19 cellular contexts compared by ENCODE assay signal in genomic region chrX:130788786-130789581, GRCh38.
DNase-seq lines count a peak whose midpoint lies in the region; ATAC-seq, FAIRE-seq and TF ChIP-seq lines count a peak whose summit lies in the region.
"Had no signal": no experiment of that assay in that cellular context is flagged by ENCODE, and none has a peak within 500 bp of the region (broad histone marks: within the 10 kb centered on the region; RNA-seq: fewer than 3 reads in every experiment).

No MANE protein-coding gene starts in this region.

- H3K27ac Mint-ChIP-seq in chondrocyte (ENCODE audit: unreplicated experiment), result no peak overlapping the region

- H3K9me3 Mint-ChIP-seq in chondrocyte (ENCODE audit: low read depth), result no peaks in the 10 kb centered on the region

- H3K4me2 ChIP-seq in HepG2 (ENCODE audit: low read depth, low read length) (no peak overlapping the region), K562 (ENCODE audit: insufficient read depth, low read length) (no peak overlapping the region)

- peak; percentile 30 to 53 for TF ChIP-seq RAD21 in liver (IDR thresholded peaks at IDR 0.05)
- TF ChIP-seq RAD21 in HepG2 (CRISPR knock-in tag; IDR thresholded peaks at IDR 0.05), result no peak
- no peak for TF ChIP-seq RAD21 in K562 (CRISPR knock-in tag; conservative IDR thresholded peaks at IDR 0.05 in 1 of 2, IDR thresholded peaks at IDR 0.05 in 1 of 2)

- no peaks in the 10 kb centered on the region for H3K4me1 Mint-ChIP-seq in chondrocyte (ENCODE audit: low read depth)

- TF ChIP-seq CTCF in liver (IDR thresholded peaks at IDR 0.05; ENCODE audit: low read depth, low read length, missing input control), result peak; percentile 17
- TF ChIP-seq CTCF in HepG2 (CRISPR knock-in tag; IDR thresholded peaks at IDR 0.05), result no peak
- TF ChIP-seq CTCF in K562 (IDR thresholded peaks at IDR 0.05 in 2 of 3, conservative IDR thresholded peaks at IDR 0.05 in 1 of 3; ENCODE audit: insufficient read depth in 2 of 3, low read depth in 1 of 3, low read length in 3 of 3), result no peak
- peak in 1 of 4 donors; percentile 14 for TF ChIP-seq CTCF in right lobe of liver (IDR thresholded peaks at IDR 0.05)
- TF ChIP-seq CTCF in chondrocyte (IDR thresholded peaks at IDR 0.05), result no peak

- 65% methylated on average over 4 of the region's 4 CpGs for WGBS in liver
- 93% methylated on average over 4 of the region's 4 CpGs for WGBS in HepG2 (ENCODE audit: low lambda C conversion rate)
- 55% methylated on average over 4 of the region's 4 CpGs for WGBS in K562 (ENCODE audit: insufficient coverage, low coverage, missing lambda C conversion rate)
- 34% methylated on average over 4 of the region's 4 CpGs for WGBS in right lobe of liver (ENCODE audit: insufficient coverage, low coverage, low lambda C conversion rate, missing lambda C conversion rate)

- TF ChIP-seq POLR2A in HepG2 (IDR thresholded peaks at IDR 0.05; ENCODE audit: insufficient read depth in 1 of 2, low read depth in 2 of 2, low read length in 2 of 2) (no peak), K562 (conservative IDR thresholded peaks at IDR 0.05) (no peak), right lobe of liver (IDR thresholded peaks at IDR 0.05) (no peak)

- H3K27me3 ChIP-seq in liver (ENCODE audit: control insufficient read depth in 4 of 4, insufficient read depth in 4 of 4, low read length in 3 of 4), result no peaks in the 10 kb centered on the region
- no peaks in the 10 kb centered on the region for H3K27me3 ChIP-seq in HepG2 (ENCODE audit: control insufficient read depth in 1 of 2, insufficient read depth in 2 of 2, low read length in 2 of 2)
- no peaks in the 10 kb centered on the region for H3K27me3 ChIP-seq in K562 (ENCODE audit: control insufficient read depth in 2 of 2, insufficient read depth in 2 of 2, low read length in 2 of 2)
- H3K27me3 ChIP-seq in right lobe of liver, result no peaks in the 10 kb centered on the region

- H3K4me1 ChIP-seq in liver (ENCODE audit: control insufficient read depth in 4 of 4, insufficient read depth in 4 of 4, low read length in 3 of 4) (peaks cover 0 to 3% (median 1%) of the 10 kb centered on the region in 4 donors), HepG2 (ENCODE audit: insufficient read depth, low read length) (no peaks in the 10 kb centered on the region), K562 (replicated peaks in 1 of 2; ENCODE audit: control insufficient read depth in 2 of 2, insufficient read depth in 2 of 2, low read length in 2 of 2) (no peaks in the 10 kb centered on the region; a peak in 1 of 5 replicates), right lobe of liver (peaks cover 0 to 15% (median 0%) of the 10 kb centered on the region in 4 donors)

- BruUV-seq in HepG2 (replicated peaks; lab: Mats Ljungman, UMichigan), result no TSS peak
- BruUV-seq in K562 (replicated peaks; lab: Mats Ljungman, UMichigan), result no TSS peak

- H3K36me3 ChIP-seq in liver (ENCODE audit: control insufficient read depth in 4 of 4, insufficient read depth in 3 of 4, low read depth in 1 of 4, low read length in 3 of 4), result no peaks in the 10 kb centered on the region
- H3K36me3 ChIP-seq in HepG2 (replicated peaks in 1 of 2; ENCODE audit: control insufficient read depth in 1 of 2, insufficient read depth in 2 of 2, low read length in 2 of 2), result no peaks in the 10 kb centered on the region
- H3K36me3 ChIP-seq in K562 (ENCODE audit: control insufficient read depth, insufficient read depth, low read length), result no peaks in the 10 kb centered on the region
- no peaks in the 10 kb centered on the region for H3K36me3 ChIP-seq in right lobe of liver

- H3K4me3 Mint-ChIP-seq in chondrocyte (ENCODE audit: unreplicated experiment), result no peak overlapping the region

- H3K9me1 ChIP-seq in K562 (ENCODE audit: control insufficient read depth, insufficient read depth, low read length), result no peaks in the 10 kb centered on the region

- H3K79me2 ChIP-seq in HepG2 (ENCODE audit: insufficient read depth, low read length) (no peaks in the 10 kb centered on the region), K562 (ENCODE audit: control insufficient read depth, insufficient read depth, low read length) (no peaks in the 10 kb centered on the region)

- TF ChIP-seq EP300 in HepG2 (IDR thresholded peaks at IDR 0.05; ENCODE audit: low read depth in 2 of 2, low read length in 2 of 2) (no peak), HepG2 (CRISPR knock-in tag; IDR thresholded peaks at IDR 0.05; ENCODE audit: borderline replicate concordance) (no peak), K562 (IDR thresholded peaks at IDR 0.05; ENCODE audit: low read length) (no peak)

- H2AFZ ChIP-seq in HepG2 (ENCODE audit: low read length), result no peak overlapping the region
- H2AFZ ChIP-seq in K562 (ENCODE audit: low read depth, low read length), result no peak overlapping the region

- H3K27me3 Mint-ChIP-seq in chondrocyte (ENCODE audit: low read depth), result no peaks in the 10 kb centered on the region

- in situ Hi-C loops in HepG2 (cut with HindIII; ENCODE audit: extremely low pct_ligation_motif_present, low pct_unique_long_range_greater_than_20kb), result no loop called here
- in situ Hi-C loops in K562 (cut with MboI), result no loop called here

- H4K20me1 ChIP-seq in HepG2 (ENCODE audit: insufficient read depth, low read length) (no peaks in the 10 kb centered on the region), K562 (replicated peaks; ENCODE audit: control insufficient read depth, insufficient read depth, low read length) (no peaks in the 10 kb centered on the region)

- intact Hi-C loops in HepG2 (cut with micrococcal nuclease; ENCODE audit: unreplicated experiment) (no loop called here), K562 (cut with micrococcal nuclease) (no loop called here), right lobe of liver (cut with DNase I) (no loop called here)

- no peaks in the 10 kb centered on the region for H3K36me3 Mint-ChIP-seq in chondrocyte (ENCODE audit: low read depth)

- no peak for DNase-seq in HepG2 (ENCODE audit: low spot score)
- no peak for DNase-seq in K562 (ENCODE audit: extremely low read depth in 1 of 4, low spot score in 3 of 4)
- DNase-seq in right lobe of liver, result no peak
- DNase-seq in NAMALWA (ENCODE audit: low spot score), result no peak
- DNase-seq in chondrocyte (ENCODE audit: low spot score), result no peak
- no peak for DNase-seq in cerebellar nuclear complex (lab: John Stamatoyannopoulos, UW)
- DNase-seq: C1 segment of cervical spinal cord, GF-D8, HCEC 1CT, MV-4-11, NCI-H1417 treated with DMSO at 0.1 percent for 48 hours, NCI-H1930 had no signal

- POLR2A ChIA-PET in HepG2 (lab: Yijun Ruan, JAX) (no interaction called here), K562 (lab: Yijun Ruan, JAX) (interaction anchor here (0.5 to 1.3 kb wide), 3 partner anchors 13 to 67 kb away, joined by 3 read pairs; no protein-coding TSS in a partner anchor)

- FAIRE-seq in HepG2 (lab: Jason Lieb, UNC) (no peak), K562 (lab: Jason Lieb, UNC) (peak; percentile 55)
- FAIRE-seq: A204.1, GM12891, GM18507, HTR-8/SVneo had no signal

- H3K9ac ChIP-seq in liver (ENCODE audit: low read depth in 1 of 2, low read length in 2 of 2) (no peak overlapping the region), HepG2 (ENCODE audit: insufficient read depth, low read depth, low read length) (no peak overlapping the region), K562 (ENCODE audit: insufficient read depth in 1 of 2, low read depth in 2 of 2, low read length in 2 of 2) (no peak overlapping the region)

- H3K27ac ChIP-seq in liver (ENCODE audit: low read depth in 1 of 2, low read length in 2 of 2) (no peak overlapping the region), HepG2 (ENCODE audit: extremely low read length, insufficient read depth, low read length) (no peak overlapping the region), K562 (ENCODE audit: extremely low read depth, low read depth, low read length) (no peak overlapping the region), right lobe of liver (no peak overlapping the region)
- H3K27ac ChIP-seq: HL-60 had no signal

- ATAC-seq in HepG2 (no peak), K562 (no peak), right lobe of liver (peak; percentile 77 to 92 (median 84))
- ATAC-seq: Panc1 had no signal

- H3K4me3 ChIP-seq in liver (ENCODE audit: low read depth in 1 of 3, low read length in 3 of 3) (no peak overlapping the region), HepG2 (replicated peaks in 1 of 3; ENCODE audit: insufficient read depth in 1 of 3, low read depth in 2 of 3, low read length in 3 of 3) (no peak overlapping the region), K562 (no peak overlapping the region), right lobe of liver (no peak overlapping the region)

- H3K9me3 ChIP-seq in liver (ENCODE audit: control insufficient read depth in 4 of 4, low read length in 3 of 4), result no peaks in the 10 kb centered on the region
- H3K9me3 ChIP-seq in HepG2 (ENCODE audit: low read length), result no peaks in the 10 kb centered on the region
- H3K9me3 ChIP-seq in K562 (replicated peaks; ENCODE audit: control insufficient read depth, insufficient read depth, low read depth, low read length), result no peaks in the 10 kb centered on the region
- H3K9me3 ChIP-seq in right lobe of liver, result no peaks in the 10 kb centered on the region

- CTCF ChIA-PET in HepG2 (lab: Yijun Ruan, JAX; ENCODE audit: low intra/inter-chr PET ratio, low total read pairs), result no interaction called here
- CTCF ChIA-PET in K562 (lab: Yijun Ruan, JAX; ENCODE audit: low intra/inter-chr PET ratio), result no interaction called here

TF ChIP-seq in liver, 16 proteins besides CTCF, POLR2A, EP300 and RAD21 (continues in another document):
- TF ChIP-seq GABPA (IDR thresholded peaks at IDR 0.05 in 1 of 2, conservative IDR thresholded peaks at IDR 0.05 in 1 of 2), result no peak

TF ChIP-seq in HepG2, 621 proteins besides CTCF, POLR2A, EP300 and RAD21:
- TF ChIP-seq ZNF496 (CRISPR knock-in tag; IDR thresholded peaks at IDR 0.05; ENCODE audit: insufficient replicate concordance) (no peak), CBX2 (IDR thresholded peaks at IDR 0.05; ENCODE audit: low read depth, low read length) (no peak), CBX2 (CRISPR knock-in tag; IDR thresholded peaks at IDR 0.05; ENCODE audit: low read depth) (no peak)
TF ChIP-seq in HepG2: peak in this region for 0.

TF ChIP-seq in K562, 482 proteins besides CTCF, POLR2A, EP300 and RAD21 (continues in another document):
- TF ChIP-seq TRIM25 (IDR thresholded peaks at IDR 0.05; ENCODE audit: borderline replicate concordance), result no peak
- TF ChIP-seq WHSC1 (IDR thresholded peaks at IDR 0.05; ENCODE audit: low read length), result no peak
- TF ChIP-seq GTF2F1 (IDR thresholded peaks at IDR 0.05; ENCODE audit: low read depth, low read length), result no peak

Comparison
In these comparisons a context has a peak if more than half of its experiments do, and no peak if none do; other contexts are left out.
1. ATAC-seq: peak in right lobe of liver (4 of 4); none in HepG2 (single experiment) and K562 (single experiment).